Comparison of ENCODE assay signal across 15 cellular contexts in genomic region chr10:11949152-11949551, GRCh38.
DNase-seq lines count a peak whose midpoint lies in the region; ATAC-seq and TF ChIP-seq lines count a peak whose summit lies in the region.
"Had no signal": no experiment of that assay in that cellular context is flagged by ENCODE, and none has a peak within 500 bp of the region (broad histone marks: within the 10 kb centered on the region; RNA-seq: fewer than 3 reads in every experiment).

No MANE protein-coding gene starts in this region.

- peaks cover 39% of the 10 kb centered on the region for H3K36me3 Mint-ChIP-seq in activated CD4-positive, alpha-beta T cell treated with anti-CD3 and anti-CD28 coated beads, Interleukin-2, amount 10 ng/mL, durations not matched to agents 24 days and 14 days (ENCODE audit: low read depth)
- H3K36me3 Mint-ChIP-seq in T-helper 1 cell treated with Interleukin-12 subunit alpha and Interleukin-12 subunit beta and Interleukin-4 antibody, amounts not matched to agents 30 μg/mL and 1 μg/mL, for 36 hours (ENCODE audit: low read depth) = peaks cover 29% of the 10 kb centered on the region
- H3K36me3 Mint-ChIP-seq in naive B cell (peaks cover 11 to 15% of the 10 kb centered on the region in 2 donors), endodermal cell (ENCODE audit: low read depth) (peaks cover 50% of the 10 kb centered on the region)

- POLR2A ChIA-PET in HEK293 (lab: Yijun Ruan, JAX) = interaction anchor here (1.0 kb wide), 1 partner anchor 40 kb away, joined by 3 read pairs; no protein-coding TSS in a partner anchor

- 60 to 79% methylated on average over 1 to 2 of the region's 2 CpGs for WGBS in endodermal cell (ENCODE audit: insufficient coverage in 1 of 2, insufficient read length in 1 of 2), 2 experiments

- H3K4me1 ChIP-seq in HEK293 (ENCODE audit: control insufficient read depth, insufficient read depth, low read length) (no peaks in the 10 kb centered on the region), endodermal cell (ENCODE audit: control insufficient read depth, insufficient read depth, low read length) (no peaks in the 10 kb centered on the region)

- peak; percentile 48 for DNase-seq in activated CD4-positive, alpha-beta T cell treated with anti-CD3 and anti-CD28 coated beads, Interleukin-2, amount 10 ng/mL, durations not matched to agents 24 days and 14 days
- no peak for DNase-seq in activated CD4-positive, alpha-beta T cell treated with anti-CD3 and anti-CD28 coated beads, Interleukin-2, amount 50 U/mL, for 1 hour
- no peak for DNase-seq in naive B cell
- no peak for DNase-seq in dorsolateral prefrontal cortex
- no peak for DNase-seq in NCI-H146 treated with DMSO at 0.1 percent for 48 hours (lab: John Stamatoyannopoulos, UW; ENCODE audit: unreplicated experiment)
- no peak for DNase-seq in endodermal cell
- DNase-seq: foreskin melanocyte; NCI-H1092; NCI-H748 treated with DMSO at 0.1 percent for 48 hours; right cardiac atrium; stimulated activated CD4-positive, alpha-beta T cell treated with anti-CD3 and anti-CD28 coated beads, Interleukin-15, amount 100 ng/mL, for 24 hours; stimulated activated naive CD8-positive, alpha-beta T cell treated with anti-CD3 and anti-CD28 coated beads, Interleukin-15, amount 100 ng/mL, for 72 hours had no signal

- intact Hi-C loops in activated CD4-positive, alpha-beta T cell treated with anti-CD3 and anti-CD28 coated beads, Interleukin-2, amount 10 ng/mL, durations not matched to agents 24 days and 14 days (cut with micrococcal nuclease) = no loop called here
- intact Hi-C loops in dorsolateral prefrontal cortex (cut with DNase I) = no loop called here

- H3K27me3 ChIP-seq in dorsolateral prefrontal cortex (no peaks in the 10 kb centered on the region), endodermal cell (ENCODE audit: control insufficient read depth, insufficient read depth, low read length, poor library complexity, severe bottlenecking) (no peaks in the 10 kb centered on the region)

- CTCF ChIA-PET in HEK293 (lab: Yijun Ruan, JAX) = interaction anchor here (1.2 kb wide), 1 partner anchor 9 kb away, joined by 3 read pairs; no protein-coding TSS in a partner anchor

- peak overlapping the region; percentile 27 for H3K27ac Mint-ChIP-seq in activated CD4-positive, alpha-beta T cell treated with anti-CD3 and anti-CD28 coated beads, Interleukin-2, amount 10 ng/mL, durations not matched to agents 24 days and 14 days
- peak overlapping the region; percentile 52 for H3K27ac Mint-ChIP-seq in T-helper 1 cell treated with Interleukin-12 subunit alpha and Interleukin-12 subunit beta and Interleukin-4 antibody, amounts not matched to agents 30 μg/mL and 1 μg/mL, for 36 hours
- peak overlapping the region; percentile 3 to 88 (median 47) for H3K27ac Mint-ChIP-seq in naive B cell
- no peak overlapping the region for H3K27ac Mint-ChIP-seq in endodermal cell

- ATAC-seq in naive B cell (ENCODE audit: low read depth in 2 of 2) = peak; percentile 56 to 76
- ATAC-seq: right cardiac atrium; stimulated activated naive CD8-positive, alpha-beta T cell treated with anti-CD3 and anti-CD28 coated beads, Interleukin-15, amount 100 ng/mL, for 72 hours had no signal

- no peak for TF ChIP-seq CTCF in HEK293 (tag by site-specific recombination; IDR thresholded peaks at IDR 0.05)
- TF ChIP-seq CTCF in dorsolateral prefrontal cortex (IDR thresholded peaks at IDR 0.05 in 54 of 56, conservative IDR thresholded peaks at IDR 0.05 in 2 of 56; ENCODE audit: low read depth in 1 of 56, partially characterized antibody in 56 of 56) = no peak
- TF ChIP-seq CTCF in endodermal cell (conservative IDR thresholded peaks at IDR 0.05) = no peak

- H3K9me3 ChIP-seq in HEK293 (ENCODE audit: control insufficient read depth, insufficient read depth, low read depth, low read length) (no peaks in the 10 kb centered on the region), endodermal cell (ENCODE audit: control insufficient read depth, low read length) (no peaks in the 10 kb centered on the region)

- H3K27me3 Mint-ChIP-seq in activated CD4-positive, alpha-beta T cell treated with anti-CD3 and anti-CD28 coated beads, Interleukin-2, amount 10 ng/mL, durations not matched to agents 24 days and 14 days = no peaks in the 10 kb centered on the region
- H3K27me3 Mint-ChIP-seq in T-helper 1 cell treated with Interleukin-12 subunit alpha and Interleukin-12 subunit beta and Interleukin-4 antibody, amounts not matched to agents 30 μg/mL and 1 μg/mL, for 36 hours (ENCODE audit: low read depth) = no peaks in the 10 kb centered on the region
- H3K27me3 Mint-ChIP-seq in naive B cell (no peaks in the 10 kb centered on the region), endodermal cell (ENCODE audit: insufficient read depth) (no peaks in the 10 kb centered on the region)
- H3K27me3 Mint-ChIP-seq: stimulated activated naive CD8-positive, alpha-beta T cell treated with anti-CD3 and anti-CD28 coated beads, Interleukin-15, amount 100 ng/mL, for 72 hours had no signal

- H3K27ac ChIP-seq in HEK293 (ENCODE audit: extremely low read depth, low read depth, low read length) (no peak overlapping the region), dorsolateral prefrontal cortex (no peak overlapping the region), endodermal cell (ENCODE audit: low read depth, low read length) (no peak overlapping the region)
- H3K27ac ChIP-seq: epithelial cell of prostate had no signal

- H3K36me3 ChIP-seq in HEK293 (ENCODE audit: control insufficient read depth in 2 of 2, insufficient read depth in 1 of 2, low read length in 2 of 2) (peaks cover 12 to 52% of the 10 kb centered on the region in 2 experiments; a peak in 2 of 3 replicates), endodermal cell (ENCODE audit: control insufficient read depth, insufficient read depth, low read length) (peaks cover 72% of the 10 kb centered on the region)

- no peak overlapping the region for H3K4me3 Mint-ChIP-seq in activated CD4-positive, alpha-beta T cell treated with anti-CD3 and anti-CD28 coated beads, Interleukin-2, amount 10 ng/mL, durations not matched to agents 24 days and 14 days
- H3K4me3 Mint-ChIP-seq in T-helper 1 cell treated with Interleukin-12 subunit alpha and Interleukin-12 subunit beta and Interleukin-4 antibody, amounts not matched to agents 30 μg/mL and 1 μg/mL, for 36 hours = no peak overlapping the region
- no peak overlapping the region for H3K4me3 Mint-ChIP-seq in naive B cell
- no peak overlapping the region for H3K4me3 Mint-ChIP-seq in endodermal cell
- H3K4me3 Mint-ChIP-seq: stimulated activated naive CD8-positive, alpha-beta T cell treated with anti-CD3 and anti-CD28 coated beads, Interleukin-15, amount 100 ng/mL, for 72 hours had no signal

- H3K4me3 ChIP-seq in HEK293 (ENCODE audit: low read depth, low read length) = no peak overlapping the region
- H3K4me3 ChIP-seq in dorsolateral prefrontal cortex = no peak overlapping the region
- no peak overlapping the region for H3K4me3 ChIP-seq in endodermal cell (ENCODE audit: low read length)

- H3K9me3 Mint-ChIP-seq in activated CD4-positive, alpha-beta T cell treated with anti-CD3 and anti-CD28 coated beads, Interleukin-2, amount 10 ng/mL, durations not matched to agents 24 days and 14 days = no peaks in the 10 kb centered on the region
- no peaks in the 10 kb centered on the region for H3K9me3 Mint-ChIP-seq in T-helper 1 cell treated with Interleukin-12 subunit alpha and Interleukin-12 subunit beta and Interleukin-4 antibody, amounts not matched to agents 30 μg/mL and 1 μg/mL, for 36 hours
- peaks cover 0 to 4% (median 0%) of the 10 kb centered on the region in 7 donors for H3K9me3 Mint-ChIP-seq in naive B cell
- no peaks in the 10 kb centered on the region for H3K9me3 Mint-ChIP-seq in endodermal cell
- H3K9me3 Mint-ChIP-seq: stimulated activated naive CD8-positive, alpha-beta T cell treated with anti-CD3 and anti-CD28 coated beads, Interleukin-15, amount 100 ng/mL, for 72 hours had no signal

- H3K4me1 Mint-ChIP-seq in activated CD4-positive, alpha-beta T cell treated with anti-CD3 and anti-CD28 coated beads, Interleukin-2, amount 10 ng/mL, durations not matched to agents 24 days and 14 days = peaks cover 7% of the 10 kb centered on the region
- peaks cover 8% of the 10 kb centered on the region for H3K4me1 Mint-ChIP-seq in T-helper 1 cell treated with Interleukin-12 subunit alpha and Interleukin-12 subunit beta and Interleukin-4 antibody, amounts not matched to agents 30 μg/mL and 1 μg/mL, for 36 hours (ENCODE audit: low read depth)
- H3K4me1 Mint-ChIP-seq in naive B cell (peaks cover 8 to 18% (median 9%) of the 10 kb centered on the region in 3 donors), endodermal cell (no peaks in the 10 kb centered on the region)

- no peak overlapping the region for H3K9ac ChIP-seq in endodermal cell (ENCODE audit: extremely low read depth, low read length, poor library complexity, severe bottlenecking)

TF ChIP-seq in HEK293, 187 proteins besides CTCF, POLR2A, EP300 and RAD21:
- 0 out of 2 replicates have a peak, but pooled peaks have one; percentile 18 for TF ChIP-seq PRDM1 (tag by site-specific recombination; IDR thresholded peaks at IDR 0.05)
- no peak for TF ChIP-seq ZNF311 (tag by site-specific recombination; IDR thresholded peaks at IDR 0.05; ENCODE audit: borderline replicate concordance)
- TF ChIP-seq SCRT1 (tag by site-specific recombination; IDR thresholded peaks at IDR 0.05; ENCODE audit: borderline replicate concordance) = no peak
TF ChIP-seq in HEK293: peak in this region for 1.
